In genomic region chr2:11611251-11611650, GRCh38 we compare ENCODE assay signal across 6 cellular contexts. TPM values are rescaled to one million over a fixed set of nuclear protein-coding genes. Genes with fewer than 3 reads are reported as not detected.
"Had no signal": no experiment of that assay in that cellular context is flagged by ENCODE, and none has a peak within 500 bp of the region (broad histone marks: within the 10 kb centered on the region; RNA-seq: fewer than 3 reads in every experiment).

No MANE protein-coding gene starts in this region.

- H2AFZ ChIP-seq: GM23338 had no signal

- H3K36me3 Mint-ChIP-seq: IgD-negative memory B cell had no signal

- H3K27me3 Mint-ChIP-seq: IgD-negative memory B cell had no signal

- H3K27ac Mint-ChIP-seq: IgD-negative memory B cell had no signal

- H3K4me3 Mint-ChIP-seq: GM23338, H9, IgD-negative memory B cell had no signal

- H3K4me1 Mint-ChIP-seq: GM23338, H9, IgD-negative memory B cell had no signal

- H3K4me2 ChIP-seq: GM23338 had no signal

- H3K9me3 Mint-ChIP-seq: GM23338, H9 had no signal

- H3K4me3 ChIP-seq: GM23338 had no signal

- DNase-seq: H9, HCEC 1CT had no signal

RNA-seq across cellular contexts. Expression of gene NTSR2, which starts 58.7 kb away (rescaled TPM):
- total RNA-seq: H1, H9, HT-29 had no signal
- polyA plus RNA-seq: GM23338, IgD-negative memory B cell had no signal
